Comparison of ENCODE assay signal across 7 cellular contexts in genomic region chr17:63842173-63842539, GRCh38. TPM values are rescaled to one million over a fixed set of nuclear protein-coding genes. Genes with fewer than 3 reads are reported as not detected.
DNase-seq lines count a peak whose midpoint lies in the region; ATAC-seq and TF ChIP-seq lines count a peak whose summit lies in the region.

No MANE protein-coding gene starts in this region.

- TF ChIP-seq CTCF in NB4 (IDR thresholded peaks at IDR 0.05; ENCODE audit: low read depth, low read length) (no peak), choroid plexus epithelial cell (conservative IDR thresholded peaks at IDR 0.05; ENCODE audit: low read depth, low read length) (no peak)

- H3K27ac ChIP-seq in aorta (ENCODE audit: low read depth in 1 of 2, low read length in 2 of 2) = peak overlapping the region; percentile 40 to 64

- no peak for TF ChIP-seq POLR2A in GM18505 (IDR thresholded peaks at IDR 0.05; ENCODE audit: borderline replicate concordance, extremely low read depth, insufficient read depth, insufficient read length)
- no peak for TF ChIP-seq POLR2A in NB4 (IDR thresholded peaks at IDR 0.05; ENCODE audit: extremely low read depth, insufficient read length)

- H3K4me3 ChIP-seq in NB4 (ENCODE audit: low read depth, low read length) = peak overlapping the region; percentile 90
- H3K4me3 ChIP-seq in choroid plexus epithelial cell (ENCODE audit: low read depth, low read length) = peak overlapping the region; percentile 85
- peak overlapping the region; percentile 75 for H3K4me3 ChIP-seq in aorta (ENCODE audit: low read length in 2 of 2)

- H3K27me3 ChIP-seq in aorta (ENCODE audit: control insufficient read depth in 1 of 2, insufficient read depth in 2 of 2, low read length in 1 of 2) = no peaks in the 10 kb centered on the region

- H3K4me1 ChIP-seq in aorta (ENCODE audit: control insufficient read depth in 1 of 2, insufficient read depth in 2 of 2, low read length in 2 of 2) = peaks cover 2 to 4% of the 10 kb centered on the region in 2 donors

- DNase-seq in NB4 (ENCODE audit: low read depth) (peak; percentile 62), choroid plexus epithelial cell (ENCODE audit: low read depth) (no peak), mucosa of gallbladder (ENCODE audit: low spot score) (peak; percentile 17), aorta (peak; percentile 72 to 84)
- DNase-seq in NK-92 treated with Interleukin-12 subunit alpha and Interleukin-12 subunit beta, amount 100 ng/mL, for 24 hours (lab: John Stamatoyannopoulos, UW) = no peak

- H3K9me3 ChIP-seq in aorta (ENCODE audit: control insufficient read depth, low read length) = no peaks in the 10 kb centered on the region

- WGBS in aorta, 2 donors = 0% methylated on average over 36 of the region's 36 CpGs

- peak; percentile 28 for ATAC-seq in GM18505 (IDR thresholded peaks at IDR 0.05; ENCODE audit: unreplicated experiment)
- ATAC-seq in GM21786 (IDR thresholded peaks at IDR 0.05; ENCODE audit: unreplicated experiment) = peak; percentile 6
- no peak for ATAC-seq in aorta (ENCODE audit: low FRiP score)

- no peaks in the 10 kb centered on the region for H3K36me3 ChIP-seq in aorta (ENCODE audit: control insufficient read depth in 1 of 2, insufficient read depth in 2 of 2, low read length in 1 of 2)

- intact Hi-C loops in aorta (cut with DNase I) = loop anchor here in 1 of 2 donors (5.0 kb wide), 1 partner anchor 70 kb away; the partner anchor contains the start of genes CCDC47 and DDX42

RNA-seq across cellular contexts. Expression of gene SMARCD2, which starts 0.3 kb away (rescaled TPM):
- total RNA-seq in mucosa of gallbladder (84.7 TPM), aorta (10 to 100 TPM; 43.0 to 69.7 TPM)
- 10 to 100 TPM; 37.9 to 61.5 TPM for polyA plus RNA-seq in aorta

RNA-seq across cellular contexts. Expression of gene FTSJ3, which starts 14.7 kb away (rescaled TPM):
- 43.1 TPM for total RNA-seq in mucosa of gallbladder
- 10 to 100 TPM; 29.4 to 38.1 TPM for total RNA-seq in aorta
- polyA plus RNA-seq in aorta = 10 to 100 TPM; 10.0 to 30.0 TPM

RNA-seq across cellular contexts. Expression of gene PSMC5, which starts 14.9 kb away (rescaled TPM):
- total RNA-seq in mucosa of gallbladder = 112 TPM
- total RNA-seq in aorta = 10 to 100 TPM; 81.1 to 92.9 TPM
- polyA plus RNA-seq in aorta = 100 to 1,000 TPM; 144 to 208 TPM

RNA-seq across cellular contexts. Expression of gene CSH2, which starts 31.3 kb away (rescaled TPM):
- total RNA-seq in mucosa of gallbladder (not detected), aorta (not detected)
- polyA plus RNA-seq in aorta = not detected

RNA-seq across cellular contexts. Expression of gene GH2, which starts 39.6 kb away (rescaled TPM):
- total RNA-seq in mucosa of gallbladder = not detected
- not detected for total RNA-seq in aorta
- polyA plus RNA-seq in aorta = not detected

Comparison
In these comparisons a context has a peak if more than half of its experiments do, and no peak if none do; other contexts are left out.
1. DNase-seq: peak in NB4 (single experiment), mucosa of gallbladder (single experiment) and aorta (2 of 2); none in choroid plexus epithelial cell (single experiment) and NK-92 treated with Interleukin-12 subunit alpha and Interleukin-12 subunit beta, amount 100 ng/mL, for 24 hours (single experiment).
2. Peak in every context shown above with its lines, with median percentiles within 50 percentile points of each other: H3K4me3 ChIP-seq.